1 cellular context compared by ENCODE assay signal in the genomic region with DNA sequence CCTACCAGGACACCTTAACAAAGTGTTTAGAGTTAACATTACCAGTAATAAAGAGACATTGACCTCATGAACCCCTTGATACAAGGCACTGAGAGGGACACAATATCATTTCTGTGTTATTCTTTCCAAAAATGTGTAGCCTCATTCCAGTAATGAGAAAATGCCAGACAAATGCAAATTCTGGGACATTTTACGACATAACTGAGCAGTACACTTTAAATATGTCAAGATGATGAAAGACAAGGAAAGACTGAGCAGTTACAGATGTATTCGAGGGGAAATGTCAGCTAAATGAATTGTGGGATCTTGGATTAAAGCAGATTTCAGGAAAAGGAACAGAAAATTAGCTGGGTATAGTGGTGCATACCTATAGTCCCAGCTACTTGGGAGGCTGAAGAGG.
TF ChIP-seq lines count a peak whose summit lies in the region.

No MANE protein-coding gene starts in this region.

TF ChIP-seq in HEK293, 187 proteins besides CTCF, POLR2A, EP300 and RAD21 (continued from another document):
- TF ChIP-seq, protein P1, sequence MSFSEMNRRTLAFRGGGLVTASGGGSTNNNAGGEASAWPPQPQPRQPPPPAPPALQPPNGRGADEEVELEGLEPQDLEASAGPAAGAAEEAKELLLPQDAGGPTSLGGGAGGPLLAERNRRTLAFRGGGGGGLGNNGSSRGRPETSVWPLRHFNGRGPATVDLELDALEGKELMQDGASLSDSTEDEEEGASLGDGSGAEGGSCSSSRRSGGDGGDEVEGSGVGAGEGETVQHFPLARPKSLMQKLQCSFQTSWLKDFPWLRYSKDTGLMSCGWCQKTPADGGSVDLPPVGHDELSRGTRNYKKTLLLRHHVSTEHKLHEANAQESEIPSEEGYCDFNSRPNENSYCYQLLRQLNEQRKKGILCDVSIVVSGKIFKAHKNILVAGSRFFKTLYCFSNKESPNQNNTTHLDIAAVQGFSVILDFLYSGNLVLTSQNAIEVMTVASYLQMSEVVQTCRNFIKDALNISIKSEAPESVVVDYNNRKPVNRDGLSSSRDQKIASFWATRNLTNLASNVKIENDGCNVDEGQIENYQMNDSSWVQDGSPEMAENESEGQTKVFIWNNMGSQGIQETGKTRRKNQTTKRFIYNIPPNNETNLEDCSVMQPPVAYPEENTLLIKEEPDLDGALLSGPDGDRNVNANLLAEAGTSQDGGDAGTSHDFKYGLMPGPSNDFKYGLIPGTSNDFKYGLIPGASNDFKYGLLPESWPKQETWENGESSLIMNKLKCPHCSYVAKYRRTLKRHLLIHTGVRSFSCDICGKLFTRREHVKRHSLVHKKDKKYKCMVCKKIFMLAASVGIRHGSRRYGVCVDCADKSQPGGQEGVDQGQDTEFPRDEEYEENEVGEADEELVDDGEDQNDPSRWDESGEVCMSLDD (tag by site-specific recombination; IDR thresholded peaks at IDR 0.05) = no peak
- TF ChIP-seq ZNF626 (tag by site-specific recombination; IDR thresholded peaks at IDR 0.05) (no peak), ZNF558 (tag by site-specific recombination; IDR thresholded peaks at IDR 0.05) (no peak), ZBTB7A (tag by site-specific recombination; IDR thresholded peaks at IDR 0.05; ENCODE audit: low read depth) (no peak), ZNF830 (tag by site-specific recombination; IDR thresholded peaks at IDR 0.05; ENCODE audit: low read depth) (no peak)
- TF ChIP-seq, protein P2, sequence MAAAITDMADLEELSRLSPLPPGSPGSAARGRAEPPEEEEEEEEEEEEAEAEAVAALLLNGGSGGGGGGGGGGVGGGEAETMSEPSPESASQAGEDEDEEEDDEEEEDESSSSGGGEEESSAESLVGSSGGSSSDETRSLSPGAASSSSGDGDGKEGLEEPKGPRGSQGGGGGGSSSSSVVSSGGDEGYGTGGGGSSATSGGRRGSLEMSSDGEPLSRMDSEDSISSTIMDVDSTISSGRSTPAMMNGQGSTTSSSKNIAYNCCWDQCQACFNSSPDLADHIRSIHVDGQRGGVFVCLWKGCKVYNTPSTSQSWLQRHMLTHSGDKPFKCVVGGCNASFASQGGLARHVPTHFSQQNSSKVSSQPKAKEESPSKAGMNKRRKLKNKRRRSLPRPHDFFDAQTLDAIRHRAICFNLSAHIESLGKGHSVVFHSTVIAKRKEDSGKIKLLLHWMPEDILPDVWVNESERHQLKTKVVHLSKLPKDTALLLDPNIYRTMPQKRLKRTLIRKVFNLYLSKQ (tag by site-specific recombination; IDR thresholded peaks at IDR 0.05; ENCODE audit: borderline replicate concordance) = no peak
- TF ChIP-seq, protein P3, sequence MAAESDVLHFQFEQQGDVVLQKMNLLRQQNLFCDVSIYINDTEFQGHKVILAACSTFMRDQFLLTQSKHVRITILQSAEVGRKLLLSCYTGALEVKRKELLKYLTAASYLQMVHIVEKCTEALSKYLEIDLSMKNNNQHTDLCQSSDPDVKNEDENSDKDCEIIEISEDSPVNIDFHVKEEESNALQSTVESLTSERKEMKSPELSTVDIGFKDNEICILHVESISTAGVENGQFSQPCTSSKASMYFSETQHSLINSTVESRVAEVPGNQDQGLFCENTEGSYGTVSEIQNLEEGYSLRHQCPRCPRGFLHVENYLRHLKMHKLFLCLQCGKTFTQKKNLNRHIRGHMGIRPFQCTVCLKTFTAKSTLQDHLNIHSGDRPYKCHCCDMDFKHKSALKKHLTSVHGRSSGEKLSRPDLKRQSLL (tag by site-specific recombination; IDR thresholded peaks at IDR 0.05) = no peak
- TF ChIP-seq, protein P4, sequence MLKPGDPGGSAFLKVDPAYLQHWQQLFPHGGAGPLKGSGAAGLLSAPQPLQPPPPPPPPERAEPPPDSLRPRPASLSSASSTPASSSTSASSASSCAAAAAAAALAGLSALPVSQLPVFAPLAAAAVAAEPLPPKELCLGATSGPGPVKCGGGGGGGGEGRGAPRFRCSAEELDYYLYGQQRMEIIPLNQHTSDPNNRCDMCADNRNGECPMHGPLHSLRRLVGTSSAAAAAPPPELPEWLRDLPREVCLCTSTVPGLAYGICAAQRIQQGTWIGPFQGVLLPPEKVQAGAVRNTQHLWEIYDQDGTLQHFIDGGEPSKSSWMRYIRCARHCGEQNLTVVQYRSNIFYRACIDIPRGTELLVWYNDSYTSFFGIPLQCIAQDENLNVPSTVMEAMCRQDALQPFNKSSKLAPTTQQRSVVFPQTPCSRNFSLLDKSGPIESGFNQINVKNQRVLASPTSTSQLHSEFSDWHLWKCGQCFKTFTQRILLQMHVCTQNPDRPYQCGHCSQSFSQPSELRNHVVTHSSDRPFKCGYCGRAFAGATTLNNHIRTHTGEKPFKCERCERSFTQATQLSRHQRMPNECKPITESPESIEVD (tag by site-specific recombination; IDR thresholded peaks at IDR 0.05) = peak; percentile 71
